31 cellular contexts compared by ENCODE assay signal in genomic region chr6:116175344-116175743, GRCh38. TPM values are rescaled to one million over a fixed set of nuclear protein-coding genes. Genes with fewer than 3 reads are reported as not detected.
"Had no signal": no experiment of that assay in that cellular context is flagged by ENCODE, and none has a peak within 500 bp of the region (broad histone marks: within the 10 kb centered on the region; RNA-seq: fewer than 3 reads in every experiment).

No MANE protein-coding gene starts in this region.

- H3K36me3 ChIP-seq: gastrocnemius medialis, lower lobe of right lung, ovary, thyroid gland, vagina had no signal

- ATAC-seq: effector memory CD8-positive, alpha-beta T cell; gastrocnemius medialis; left ventricle myocardium superior; lower lobe of right lung; naive thymus-derived CD8-positive, alpha-beta T cell; psoas muscle; right cardiac atrium; stimulated activated effector memory CD8-positive, alpha-beta T cell treated with anti-CD3 and anti-CD28 coated beads, Interleukin-12 subunit alpha, Interleukin-12 subunit beta, amount 100 ng/mL, for 72 hours had no signal

- FAIRE-seq: endometrium, keratinocyte had no signal

- H3K9me3 ChIP-seq: ovary, thyroid gland, vagina had no signal

- H3K4me1 ChIP-seq: lower lobe of right lung, psoas muscle, sigmoid colon, thyroid gland, vagina had no signal

- H3K27ac ChIP-seq: gastrocnemius medialis, lower lobe of right lung, ovary, psoas muscle, sigmoid colon, stomach, thyroid gland, vagina had no signal

- DNase-seq: effector memory CD8-positive, alpha-beta T cell; foreskin fibroblast; gastrocnemius medialis; head of caudate nucleus; left ventricle myocardium superior; lower lobe of right lung; naive thymus-derived CD8-positive, alpha-beta T cell; nephron progenitor cell; occipital lobe; ovary; posterior cingulate gyrus; psoas muscle; right cardiac atrium; sigmoid colon; stimulated activated CD4-positive, alpha-beta T cell treated with anti-CD3 and anti-CD28 coated beads, Interleukin-2, amount 100 ng/mL, for 24 hours; stimulated activated CD4-positive, alpha-beta T cell treated with anti-CD3 and anti-CD28 coated beads, Interleukin-4, amount 100 ng/mL, for 24 hours; stimulated activated naive CD4-positive, alpha-beta T cell treated with Interleukin-2 at 50 U/mL for 16 hours; stomach; thyroid gland; trophoblast cell had no signal

- H3K4me3 ChIP-seq: gastrocnemius medialis, lower lobe of right lung, ovary, psoas muscle, sigmoid colon, stomach, thyroid gland, vagina had no signal

- H3K27me3 ChIP-seq: gastrocnemius medialis, ovary, sigmoid colon, stomach, thyroid gland, vagina had no signal

RNA-seq across cellular contexts. Expression of gene COL10A1, which starts 49.4 kb away (rescaled TPM):
- total RNA-seq: dermis microvascular lymphatic vessel endothelial cell; gastrocnemius medialis; glomerular endothelial cell; left ventricle myocardium superior; naive thymus-derived CD8-positive, alpha-beta T cell; occipital lobe; renal cortical epithelial cell; right cardiac atrium; sigmoid colon; subcutaneous adipose tissue; temporal lobe; ureter; vagina had no signal
- polyA plus RNA-seq: esophagus, keratinocyte, sigmoid colon, stomach had no signal
